Comparison of ENCODE assay signal across 10 cellular contexts in genomic region chr3:114319453-114319852, GRCh38. TPM values are rescaled to one million over a fixed set of nuclear protein-coding genes. Genes with fewer than 3 reads are reported as not detected.
A peak's percentile ranks its signal among the peaks of the same experiment; 100 is the strongest.
DNase-seq lines count a peak whose midpoint lies in the region; ATAC-seq and TF ChIP-seq lines count a peak whose summit lies in the region.
"Had no signal": no experiment of that assay in that cellular context is flagged by ENCODE, and none has a peak within 500 bp of the region (broad histone marks: within the 10 kb centered on the region; RNA-seq: fewer than 3 reads in every experiment).

No MANE protein-coding gene starts in this region.

- no peaks in the 10 kb centered on the region for H3K36me3 ChIP-seq in mesendoderm (ENCODE audit: control insufficient read depth, insufficient read depth, low read length)

- no peak overlapping the region for H2BK15ac ChIP-seq in mesendoderm (replicated peaks; ENCODE audit: low read depth)

- H3K4ac ChIP-seq in mesendoderm (ENCODE audit: low read depth, low read length) = no peak overlapping the region

- no peak overlapping the region for H3K9ac ChIP-seq in mesendoderm (ENCODE audit: low read length)

- H3K36me3 Mint-ChIP-seq in osteocyte (ENCODE audit: unreplicated experiment) = peaks cover 3% of the 10 kb centered on the region

- no peak overlapping the region for H3K27ac Mint-ChIP-seq in osteocyte (ENCODE audit: unreplicated experiment)

- H3K23ac ChIP-seq in mesendoderm (ENCODE audit: low read length) = no peak overlapping the region

- H3K79me1 ChIP-seq in mesendoderm (ENCODE audit: low read length) = no peaks in the 10 kb centered on the region

- no peak overlapping the region for H4K5ac ChIP-seq in mesendoderm (ENCODE audit: low read length)

- DNase-seq in GM04504 (ENCODE audit: low read depth) (peak; percentile 22), NCI-H2029 treated with DMSO at 0.1 percent for 48 hours (lab: John Stamatoyannopoulos, UW) (peak; percentile 96), astrocyte of the cerebellum (ENCODE audit: low read depth) (peak; percentile 43), mesendoderm (peak; percentile 93), SK-N-DZ (ENCODE audit: low spot score) (no peak), osteocyte (ENCODE audit: extremely low spot score, unreplicated experiment) (no peak)
- DNase-seq: activated T-cell treated with anti-CD3 and anti-CD28 coated beads, Interleukin-2, amount 50 U/mL, for 4 hours; hippocampal formation had no signal

- no peaks in the 10 kb centered on the region for H3K9me3 Mint-ChIP-seq in osteocyte (ENCODE audit: unreplicated experiment)
- H3K9me3 Mint-ChIP-seq: activated T-cell treated with anti-CD3 and anti-CD28 coated beads, Interleukin-2, amount 50 U/mL, for 4 hours had no signal

- no peaks in the 10 kb centered on the region for H3K27me3 Mint-ChIP-seq in osteocyte (ENCODE audit: unreplicated experiment)

- no peak overlapping the region for H3K18ac ChIP-seq in mesendoderm (ENCODE audit: low read length)

- H3K79me2 ChIP-seq in mesendoderm (ENCODE audit: control insufficient read depth, insufficient read depth, low read length) = no peaks in the 10 kb centered on the region

- TF ChIP-seq CTCF in astrocyte of the cerebellum (IDR thresholded peaks at IDR 0.05; ENCODE audit: low read depth, low read length, missing control alignments) (no peak), osteocyte (IDR thresholded peaks at IDR 0.05) (no peak)

- no peak for ATAC-seq in activated CD4-positive, CD25-positive, alpha-beta regulatory T cell treated with anti-CD3 and anti-CD28 coated beads, Interleukin-2, amount 50 U/mL, for 24 hours
- ATAC-seq: activated T-cell treated with anti-CD3 and anti-CD28 coated beads, Interleukin-2, amount 50 U/mL, for 4 hours had no signal

- H4K8ac ChIP-seq in mesendoderm (ENCODE audit: low read depth, low read length) = no peak overlapping the region

- H3K4me1 ChIP-seq in mesendoderm (ENCODE audit: control insufficient read depth, low read depth, low read length) = peaks cover 3% of the 10 kb centered on the region

- H3K27ac ChIP-seq in mesendoderm (ENCODE audit: low read depth, low read length) = no peak overlapping the region
- H3K27ac ChIP-seq: SJSA1 had no signal

- no peaks in the 10 kb centered on the region for H3K27me3 ChIP-seq in mesendoderm (ENCODE audit: insufficient read depth, low read length, poor library complexity)
- H3K27me3 ChIP-seq: SJSA1 had no signal

- H3K4me3 Mint-ChIP-seq in osteocyte (ENCODE audit: unreplicated experiment) = no peak overlapping the region
- H3K4me3 Mint-ChIP-seq: activated T-cell treated with anti-CD3 and anti-CD28 coated beads, Interleukin-2, amount 50 U/mL, for 4 hours had no signal

- in situ Hi-C loops in astrocyte of the cerebellum (cut with HindIII; ENCODE audit: low sequenced_read_pairs) = no loop called here

- no CpG with 5 or more reads among the region's 4 CpGs for WGBS in mesendoderm (ENCODE audit: extremely low coverage, insufficient coverage, low lambda C conversion rate)

- peaks cover 4% of the 10 kb centered on the region for H3K4me1 Mint-ChIP-seq in osteocyte (ENCODE audit: unreplicated experiment)

- H2AK5ac ChIP-seq in mesendoderm (ENCODE audit: low read length) = no peak overlapping the region

- no peak overlapping the region for H2BK5ac ChIP-seq in mesendoderm (ENCODE audit: low read length)

- no peak overlapping the region for H2BK120ac ChIP-seq in mesendoderm (ENCODE audit: low read depth, low read length)

- H3K4me3 ChIP-seq in astrocyte of the cerebellum (ENCODE audit: low read depth, low read length) (no peak overlapping the region), mesendoderm (ENCODE audit: low read length) (no peak overlapping the region)
- H3K4me3 ChIP-seq: SJSA1 had no signal

- H3K4me2 ChIP-seq in mesendoderm (ENCODE audit: low read length) = no peak overlapping the region

- no peak overlapping the region for H3K56ac ChIP-seq in mesendoderm (ENCODE audit: low read length)

RNA-seq across cellular contexts. Expression of gene TIGIT, which starts 25.6 kb away (rescaled TPM):
- polyA plus RNA-seq in mesendoderm (2013, experiment 1 of 2) = 0.13 TPM
- 0.15 TPM for polyA plus RNA-seq in mesendoderm (2013, experiment 2 of 2)
- polyA plus RNA-seq in SK-N-DZ (2014; cell fraction: cytosol; rRNA removed) = not detected in 2 replicates
- polyA plus RNA-seq in SK-N-DZ (2014; cell fraction: nucleus; rRNA removed) = not detected in 2 replicates
- total RNA-seq in osteocyte = not detected in 2 replicates
- total RNA-seq: SJSA1 had no signal

Comparison
In these comparisons a context has a peak if more than half of its experiments do, and no peak if none do; other contexts are left out.
1. DNase-seq: peak in GM04504 (single experiment), NCI-H2029 treated with DMSO at 0.1 percent for 48 hours (single experiment), astrocyte of the cerebellum (single experiment) and mesendoderm (single experiment); none in SK-N-DZ (single experiment) and osteocyte (single experiment).